ENCODE assay signal across 2 cellular contexts in genomic region chr17:50136096-50136687, GRCh38.
TF ChIP-seq lines count a peak whose summit lies in the region.

No MANE protein-coding gene starts in this region.

TF ChIP-seq in A549, 52 proteins besides CTCF, POLR2A, EP300 and RAD21:
- no peak for TF ChIP-seq MAZ (IDR thresholded peaks at IDR 0.05; ENCODE audit: borderline replicate concordance, low read depth, low read length)
- TF ChIP-seq RARB (CRISPR knock-in tag; IDR thresholded peaks at IDR 0.05), result no peak
- TF ChIP-seq KDM1A (IDR thresholded peaks at IDR 0.05; ENCODE audit: low read depth), result peak; percentile 76; the same call in 1 of the 2 replicates
- TF ChIP-seq HOXB13 (CRISPR knock-in tag; IDR thresholded peaks at IDR 0.05; ENCODE audit: low read depth), result no peak

TF ChIP-seq in GM12878, 131 proteins besides CTCF, POLR2A, EP300 and RAD21:
- no peak for TF ChIP-seq RAD51 (IDR thresholded peaks at IDR 0.05)
- TF ChIP-seq POLR2AphosphoS5 (IDR thresholded peaks at IDR 0.05; ENCODE audit: low read length), result 0 out of 2 replicates have a peak, but pooled peaks have one; percentile 25
